In the genomic region with DNA sequence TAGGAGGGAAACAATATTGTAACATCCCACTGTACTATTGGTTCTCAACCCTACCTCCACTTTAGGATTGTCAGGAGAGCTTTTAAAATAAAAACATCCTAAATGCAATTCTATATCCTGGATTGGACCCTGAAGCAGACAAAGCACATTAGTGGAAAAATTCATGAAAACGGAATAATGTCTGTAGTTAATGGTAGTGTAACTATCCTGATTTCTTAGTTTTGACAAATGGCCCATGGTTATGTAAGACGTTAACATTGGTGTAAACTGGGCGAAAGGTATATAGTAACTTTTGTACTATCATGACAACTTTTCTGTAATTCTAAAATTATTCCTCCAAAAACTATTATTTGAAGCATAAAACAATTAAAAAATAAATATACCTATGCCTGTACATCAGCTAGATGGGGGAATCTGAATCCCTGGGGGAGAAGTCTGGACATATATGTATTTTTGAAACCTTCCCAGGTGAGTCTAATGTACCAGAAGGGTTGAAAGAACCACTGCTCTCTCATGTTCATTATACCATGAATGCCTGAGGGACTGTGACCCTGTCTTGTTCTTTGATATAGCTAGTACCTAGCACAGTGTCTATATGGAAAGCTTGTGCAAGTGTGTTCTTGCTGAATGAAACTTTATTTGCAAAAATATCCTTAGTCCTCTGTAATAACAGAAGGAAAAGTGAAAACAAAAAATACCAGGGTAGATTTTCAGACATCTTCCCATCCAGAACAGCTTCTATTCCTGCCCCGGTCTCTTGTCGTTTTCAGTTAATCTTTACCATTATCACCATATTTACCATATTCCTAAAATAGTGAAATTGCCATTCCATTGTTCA, we compare ENCODE assay signal across 29 cellular contexts. TPM values are rescaled to one million over a fixed set of nuclear protein-coding genes. Genes with fewer than 3 reads are reported as not detected.
DNase-seq lines count a peak whose midpoint lies in the region; ATAC-seq, FAIRE-seq and TF ChIP-seq lines count a peak whose summit lies in the region.
"Had no signal": no experiment of that assay in that cellular context is flagged by ENCODE, and none has a peak within 500 bp of the region (broad histone marks: within the 10 kb centered on the region; RNA-seq: fewer than 3 reads in every experiment).

No MANE protein-coding gene starts in this region.

- no peak overlapping the region for H3K27ac ChIP-seq in Karpas-422 (ENCODE audit: low read length)
- H3K27ac ChIP-seq in K562 (ENCODE audit: extremely low read depth, low read depth, low read length): no peak overlapping the region
- H3K27ac ChIP-seq: BLaER1 had no signal

- no peaks in the 10 kb centered on the region for H3K9me2 ChIP-seq in Karpas-422 (replicated peaks; ENCODE audit: insufficient read depth, low read length)

- H4K20me1 ChIP-seq in Karpas-422 (ENCODE audit: insufficient read depth, low read depth, low read length) (no peaks in the 10 kb centered on the region), K562 (replicated peaks; ENCODE audit: control insufficient read depth, insufficient read depth, low read length) (no peaks in the 10 kb centered on the region)
- H4K20me1 ChIP-seq: BLaER1 had no signal

- ATAC-seq in K562 (no peak), esophagus mucosa (no peak)

- no TSS peak for BruUV-seq in K562 (replicated peaks; lab: Mats Ljungman, UMichigan)

- FAIRE-seq in K562 (lab: Jason Lieb, UNC): no peak
- FAIRE-seq: A204.1, G401.6, GM12891, GM19239 had no signal

- H3K4me2 ChIP-seq in Karpas-422 (ENCODE audit: low read depth, low read length, poor library complexity, severe bottlenecking) (peak overlapping the region; percentile 54), K562 (ENCODE audit: insufficient read depth, low read length) (no peak overlapping the region)
- H3K4me2 ChIP-seq: BLaER1 had no signal

- POLR2A ChIA-PET in K562 (lab: Yijun Ruan, JAX): interaction anchor here (0.6 to 1.7 kb wide), 13 partner anchors 10 to 134 kb away, joined by 3 to 7 read pairs (median 4); partner anchors contain the start of genes ANP32B and HEMGN
- POLR2A ChIA-PET in activated CD4-positive, alpha-beta memory T cell treated with anti-CD3 and anti-CD28 coated beads, Interleukin-2, amount 10 ng/mL, durations not matched to agents 7 days and 5 days (lab: Charles Lee): interaction anchor here (2.0 kb wide), 1 partner anchor 58 kb away, joined by 13 read pairs; the partner anchor contains the start of gene ANP32B

- TF ChIP-seq POLR2A in K562 (conservative IDR thresholded peaks at IDR 0.05): peak; percentile 48; the same call in 1 of the 2 replicates

- TF ChIP-seq CTCF in K562 (IDR thresholded peaks at IDR 0.05 in 2 of 3, conservative IDR thresholded peaks at IDR 0.05 in 1 of 3; ENCODE audit: insufficient read depth in 2 of 3, low read depth in 1 of 3, low read length in 3 of 3): no peak

- H3K79me2 ChIP-seq in Karpas-422 (ENCODE audit: low read length): peaks cover 11% of the 10 kb centered on the region
- H3K79me2 ChIP-seq in K562 (ENCODE audit: control insufficient read depth, insufficient read depth, low read length): peaks cover 58% of the 10 kb centered on the region

- CTCF ChIA-PET in K562 (lab: Yijun Ruan, JAX; ENCODE audit: low intra/inter-chr PET ratio): interaction anchor here (0.6 kb wide), 1 partner anchor 108 kb away, joined by 3 read pairs; no protein-coding TSS in a partner anchor
- CTCF ChIA-PET in activated CD4-positive, alpha-beta memory T cell treated with anti-CD3 and anti-CD28 coated beads, Interleukin-2, amount 10 ng/mL, durations not matched to agents 7 days and 5 days (lab: Charles Lee): interaction anchor here (0.5 to 1.9 kb wide), 8 partner anchors 25 to 108 kb away, joined by 3 to 19 read pairs (median 4); no protein-coding TSS in a partner anchor

- H3K9me1 ChIP-seq in K562 (ENCODE audit: control insufficient read depth, insufficient read depth, low read length): no peaks in the 10 kb centered on the region

- no peak for TF ChIP-seq EP300 in K562 (IDR thresholded peaks at IDR 0.05; ENCODE audit: low read length)

- intact Hi-C loops in K562 (cut with micrococcal nuclease): no loop called here

- peak overlapping the region; percentile 19; the same call in 1 of the 2 replicates for H3K4me3 ChIP-seq in Karpas-422 (ENCODE audit: low read length)
- H3K4me3 ChIP-seq in K562: no peak overlapping the region
- H3K4me3 ChIP-seq: BLaER1 had no signal

- no peak overlapping the region for H3K9ac ChIP-seq in Karpas-422 (ENCODE audit: low read length)
- H3K9ac ChIP-seq in K562 (ENCODE audit: insufficient read depth in 1 of 2, low read depth in 2 of 2, low read length in 2 of 2): no peak overlapping the region
- H3K9ac ChIP-seq: BLaER1 had no signal

- no peaks in the 10 kb centered on the region for H3K36me3 ChIP-seq in Karpas-422 (ENCODE audit: insufficient read depth, low read length)
- H3K36me3 ChIP-seq in K562 (ENCODE audit: control insufficient read depth, insufficient read depth, low read length): peaks cover 49% of the 10 kb centered on the region
- H3K36me3 ChIP-seq: BE2C, BLaER1 had no signal

- no peaks in the 10 kb centered on the region for H3K9me3 ChIP-seq in Karpas-422 (ENCODE audit: low read length)
- H3K9me3 ChIP-seq in K562 (replicated peaks; ENCODE audit: control insufficient read depth, insufficient read depth, low read depth, low read length): 0 out of 2 replicates have a peak, but pooled peaks cover 2% of the 10 kb centered on the region
- H3K9me3 ChIP-seq: BE2C, BLaER1 had no signal

- 93% methylated on average over 5 of the region's 5 CpGs for WGBS in K562 (ENCODE audit: insufficient coverage, low coverage, missing lambda C conversion rate)

- in situ Hi-C loops in K562 (cut with MboI): no loop called here

- no peaks in the 10 kb centered on the region for H3K27me3 ChIP-seq in Karpas-422 (ENCODE audit: low read length)
- H3K27me3 ChIP-seq in K562 (ENCODE audit: control insufficient read depth in 2 of 2, insufficient read depth in 2 of 2, low read length in 2 of 2): no peaks in the 10 kb centered on the region
- H3K27me3 ChIP-seq: BLaER1 had no signal

- peaks cover 9% of the 10 kb centered on the region for H3K36me3 Mint-ChIP-seq in activated CD4-positive, alpha-beta memory T cell treated with anti-CD3 and anti-CD28 coated beads, Interleukin-2, amount 10 ng/mL, durations not matched to agents 7 days and 5 days (ENCODE audit: low read depth)

- no peak overlapping the region for H3K27ac Mint-ChIP-seq in activated CD4-positive, alpha-beta memory T cell treated with anti-CD3 and anti-CD28 coated beads, Interleukin-2, amount 10 ng/mL, durations not matched to agents 7 days and 5 days
- H3K27ac Mint-ChIP-seq: CD4-positive, alpha-beta memory T cell; CD8-positive, alpha-beta memory T cell had no signal

- H3K4me1 ChIP-seq in Karpas-422 (ENCODE audit: low read length) (peaks cover 55% of the 10 kb centered on the region), K562 (replicated peaks in 1 of 2; ENCODE audit: control insufficient read depth in 2 of 2, insufficient read depth in 2 of 2, low read length in 2 of 2) (peaks cover 8 to 19% of the 10 kb centered on the region in 2 experiments)

- no peak for DNase-seq in Karpas-422
- peak; percentile 14 for DNase-seq in NCI-H69 (lab: John Stamatoyannopoulos, UW)
- no peak for DNase-seq in K562 (ENCODE audit: extremely low read depth in 1 of 4, low spot score in 3 of 4)
- DNase-seq in activated CD4-positive, alpha-beta memory T cell treated with anti-CD3 and anti-CD28 coated beads, Interleukin-2, amount 10 ng/mL, durations not matched to agents 7 days and 5 days: no peak
- DNase-seq in NCI-H82 treated with DMSO at 0.1 percent for 48 hours (lab: John Stamatoyannopoulos, UW; ENCODE audit: unreplicated experiment): no peak
- DNase-seq in hypothalamus (lab: John Stamatoyannopoulos, UW): no peak
- DNase-seq: 8988T; ACHN; BE2C; C1 segment of cervical spinal cord; CD4-positive, alpha-beta memory T cell; CD4-positive, CD25-positive, alpha-beta regulatory T cell; CD8-positive, alpha-beta memory T cell; COR-L47; DMS 273 treated with DMSO at 0.1 percent for 48 hours; DMS153; DMS53; DMS79; DND-41; GF-D8 had no signal

- no peak overlapping the region for H3K4me3 Mint-ChIP-seq in activated CD4-positive, alpha-beta memory T cell treated with anti-CD3 and anti-CD28 coated beads, Interleukin-2, amount 10 ng/mL, durations not matched to agents 7 days and 5 days
- H3K4me3 Mint-ChIP-seq: CD14-positive monocyte; CD4-positive, alpha-beta memory T cell; CD8-positive, alpha-beta memory T cell had no signal

- TF ChIP-seq RAD21 in K562 (CRISPR knock-in tag; conservative IDR thresholded peaks at IDR 0.05 in 1 of 2, IDR thresholded peaks at IDR 0.05 in 1 of 2): no peak

- H3K9me3 Mint-ChIP-seq in activated CD4-positive, alpha-beta memory T cell treated with anti-CD3 and anti-CD28 coated beads, Interleukin-2, amount 10 ng/mL, durations not matched to agents 7 days and 5 days: no peaks in the 10 kb centered on the region
- H3K9me3 Mint-ChIP-seq: CD14-positive monocyte had no signal

- peaks cover 4% of the 10 kb centered on the region for H3K27me3 Mint-ChIP-seq in activated CD4-positive, alpha-beta memory T cell treated with anti-CD3 and anti-CD28 coated beads, Interleukin-2, amount 10 ng/mL, durations not matched to agents 7 days and 5 days

- no peak overlapping the region for H2AFZ ChIP-seq in Karpas-422 (ENCODE audit: low read length)
- H2AFZ ChIP-seq in K562 (ENCODE audit: low read depth, low read length): no peak overlapping the region

- H3K4me1 Mint-ChIP-seq in activated CD4-positive, alpha-beta memory T cell treated with anti-CD3 and anti-CD28 coated beads, Interleukin-2, amount 10 ng/mL, durations not matched to agents 7 days and 5 days: peaks cover 36% of the 10 kb centered on the region

RNA-seq across cellular contexts. Expression of gene TRMO, which starts 3.4 kb away (rescaled TPM):
- total RNA-seq in Karpas-422 (2014; rRNA removed; shearing (Covaris generic); ENCODE audit: low replicate concordance): 15.2 and 16.1 TPM in 2 replicates
- total RNA-seq in K562 (2011; cell fraction: chromatin; rRNA removed; ENCODE audit: low replicate concordance): 9.3 and 20.1 TPM in 2 replicates
- total RNA-seq in K562 (2011; cell fraction: nucleolus; rRNA removed): 6.6 and 6.7 TPM in 2 replicates
- 8.8 and 9.2 TPM in 2 replicates for total RNA-seq in K562 (2011; cell fraction: nucleoplasm; rRNA removed)
- total RNA-seq in K562 (2014; rRNA removed) (16.2 and 16.7 TPM in 2 replicates), K562 (2014; rRNA removed; fragmentation: Illumina TruSeq; extraction: Trizol) (16.2 and 18.4 TPM in 2 replicates), K562 (2015; rRNA removed; fragmentation: Illumina TruSeq; extraction: Trizol) (22.4 and 22.9 TPM in 2 replicates), K562 (2021) (12.2 and 12.5 TPM in 2 replicates), esophagus mucosa (8.6 TPM)
- polyA plus RNA-seq in K562 (2011; rRNA removed) (14.2 and 16.3 TPM in 2 replicates), K562 (2014; fragmentation: Illumina TruSeq; extraction: Trizol) (17.2 and 20.0 TPM in 2 replicates), K562 (2014; fragmentation: Nextera tagmentation; extraction: Ambion mirVana) (10 to 100 TPM in 1 of 2 experiments, 1 to 10 TPM in 1; 5.6 to 12.8 TPM), K562 (2014; rRNA removed) (17.2 and 18.4 TPM in 2 replicates)
- 8.2 and 12.4 TPM in 2 replicates for polyA plus RNA-seq in K562 (2011; cell fraction: cytosol; rRNA removed)
- 10.3 and 14.4 TPM in 2 replicates for polyA plus RNA-seq in K562 (2011; cell fraction: nucleus; rRNA removed)
- polyA plus RNA-seq in K562 (2012): 8.9 and 10.4 TPM in 2 replicates
- polyA minus RNA-seq in K562 (2011; rRNA and poly(A)+ RNA removed): 23.2 and 23.8 TPM in 2 replicates
- 5.8 and 8.6 TPM in 2 replicates for polyA minus RNA-seq in K562 (2011; cell fraction: cytosol; rRNA and poly(A)+ RNA removed)
- polyA minus RNA-seq in K562 (2011; cell fraction: nucleus; rRNA and poly(A)+ RNA removed): 5.1 and 8.1 TPM in 2 replicates
- 10 to 100 TPM; 25.4 to 27.4 TPM for total RNA-seq in activated CD4-positive, alpha-beta memory T cell treated with anti-CD3 and anti-CD28 coated beads, Interleukin-2, amount 10 ng/mL, durations not matched to agents 7 days and 5 days

RNA-seq across cellular contexts. Expression of gene HEMGN, which starts 12.3 kb away (rescaled TPM):
- not detected in 2 replicates for total RNA-seq in Karpas-422 (2014; rRNA removed; shearing (Covaris generic); ENCODE audit: low replicate concordance)
- 11.3 and 87.8 TPM in 2 replicates for total RNA-seq in K562 (2011; cell fraction: chromatin; rRNA removed; ENCODE audit: low replicate concordance)
- total RNA-seq in K562 (2011; cell fraction: nucleolus; rRNA removed): 10.7 and 21.2 TPM in 2 replicates
- total RNA-seq in K562 (2011; cell fraction: nucleoplasm; rRNA removed): 28.6 and 33.8 TPM in 2 replicates
- total RNA-seq in K562 (2014; rRNA removed) (107 and 116 TPM in 2 replicates), K562 (2014; rRNA removed; fragmentation: Illumina TruSeq; extraction: Trizol) (182 and 209 TPM in 2 replicates), K562 (2015; rRNA removed; fragmentation: Illumina TruSeq; extraction: Trizol) (54.3 and 56.3 TPM in 2 replicates), K562 (2021) (101 and 104 TPM in 2 replicates), esophagus mucosa (not detected)
- polyA plus RNA-seq in K562 (2011; rRNA removed) (104 and 197 TPM in 2 replicates), K562 (2014; fragmentation: Illumina TruSeq; extraction: Trizol) (183 and 258 TPM in 2 replicates), K562 (2014; fragmentation: Nextera tagmentation; extraction: Ambion mirVana) (100 to 1,000 TPM; 110 to 156 TPM), K562 (2014; rRNA removed) (124 and 137 TPM in 2 replicates)
- 25.0 and 35.1 TPM in 2 replicates for polyA plus RNA-seq in K562 (2011; cell fraction: cytosol; rRNA removed)
- polyA plus RNA-seq in K562 (2011; cell fraction: nucleus; rRNA removed): 20.7 and 23.5 TPM in 2 replicates
- 22.3 and 42.9 TPM in 2 replicates for polyA plus RNA-seq in K562 (2012)
- 106 and 117 TPM in 2 replicates for polyA minus RNA-seq in K562 (2011; rRNA and poly(A)+ RNA removed)
- 22.3 and 41.9 TPM in 2 replicates for polyA minus RNA-seq in K562 (2011; cell fraction: cytosol; rRNA and poly(A)+ RNA removed)
- 10.1 and 16.6 TPM in 2 replicates for polyA minus RNA-seq in K562 (2011; cell fraction: nucleus; rRNA and poly(A)+ RNA removed)
- total RNA-seq in activated CD4-positive, alpha-beta memory T cell treated with anti-CD3 and anti-CD28 coated beads, Interleukin-2, amount 10 ng/mL, durations not matched to agents 7 days and 5 days: under 1 TPM; 0.53 to 0.83 TPM
- total RNA-seq: A673 had no signal
- polyA plus RNA-seq: AG04450 had no signal

RNA-seq across cellular contexts. Expression of gene ANP32B, which starts 57.4 kb away (rescaled TPM):
- total RNA-seq in Karpas-422 (2014; rRNA removed; shearing (Covaris generic); ENCODE audit: low replicate concordance): 29.1 and 76.3 TPM in 2 replicates
- 103 and 181 TPM in 2 replicates for total RNA-seq in K562 (2011; cell fraction: chromatin; rRNA removed; ENCODE audit: low replicate concordance)
- 53.9 and 79.2 TPM in 2 replicates for total RNA-seq in K562 (2011; cell fraction: nucleolus; rRNA removed)
- total RNA-seq in K562 (2011; cell fraction: nucleoplasm; rRNA removed): 96.2 and 106 TPM in 2 replicates
- 90.3 and 90.7 TPM in 2 replicates for total RNA-seq in K562 (2014; rRNA removed)
- 80.3 and 96.1 TPM in 2 replicates for total RNA-seq in K562 (2014; rRNA removed; fragmentation: Illumina TruSeq; extraction: Trizol)
- 68.9 and 78.4 TPM in 2 replicates for total RNA-seq in K562 (2015; rRNA removed; fragmentation: Illumina TruSeq; extraction: Trizol)
- total RNA-seq in K562 (2021): 384 and 454 TPM in 2 replicates
- polyA plus RNA-seq in K562 (2011; rRNA removed): 135 and 147 TPM in 2 replicates
- polyA plus RNA-seq in K562 (2011; cell fraction: cytosol; rRNA removed): 19.4 and 46.5 TPM in 2 replicates
- polyA plus RNA-seq in K562 (2011; cell fraction: nucleus; rRNA removed): 41.5 and 53.7 TPM in 2 replicates
- 595 and 725 TPM in 2 replicates for polyA plus RNA-seq in K562 (2012)
- 711 and 815 TPM in 2 replicates for polyA plus RNA-seq in K562 (2014; fragmentation: Illumina TruSeq; extraction: Trizol)
- 100 to 1,000 TPM in 1 of 2 experiments, 10 to 100 TPM in 1; 87.2 to 141 TPM for polyA plus RNA-seq in K562 (2014; fragmentation: Nextera tagmentation; extraction: Ambion mirVana)
- polyA plus RNA-seq in K562 (2014; rRNA removed): 331 and 380 TPM in 2 replicates
- 117 and 146 TPM in 2 replicates for polyA minus RNA-seq in K562 (2011; rRNA and poly(A)+ RNA removed)
- 105 and 106 TPM in 2 replicates for polyA minus RNA-seq in K562 (2011; cell fraction: cytosol; rRNA and poly(A)+ RNA removed)
- 31.2 and 52.8 TPM in 2 replicates for polyA minus RNA-seq in K562 (2011; cell fraction: nucleus; rRNA and poly(A)+ RNA removed)
- total RNA-seq in esophagus mucosa: 102 TPM
- total RNA-seq in activated CD4-positive, alpha-beta memory T cell treated with anti-CD3 and anti-CD28 coated beads, Interleukin-2, amount 10 ng/mL, durations not matched to agents 7 days and 5 days: 100 to 1,000 TPM; 317 to 335 TPM

Comparison
In these comparisons a context has a peak if more than half of its experiments do, and no peak if none do; other contexts are left out.
1. RNA of gene HEMGN, which starts 12.3 kb away (total RNA-seq): 10.7 to 209 TPM in K562; 0.53 to 0.83 TPM in activated CD4-positive, alpha-beta memory T cell treated with anti-CD3 and anti-CD28 coated beads, Interleukin-2, amount 10 ng/mL, durations not matched to agents 7 days and 5 days, not detected in Karpas-422 and not detected in esophagus mucosa (single experiment); every median in the first group is over 4 times any median in the second.